In genomic region chr7:79806161-79806734, GRCh38 we compare ENCODE assay signal across 10 cellular contexts.
DNase-seq lines count a peak whose midpoint lies in the region; ATAC-seq and TF ChIP-seq lines count a peak whose summit lies in the region.
"Had no signal": no experiment of that assay in that cellular context is flagged by ENCODE, and none has a peak within 500 bp of the region (broad histone marks: within the 10 kb centered on the region; RNA-seq: fewer than 3 reads in every experiment).

No MANE protein-coding gene starts in this region.

- no peak overlapping the region for H2BK5ac ChIP-seq in H9 (ENCODE audit: insufficient read length, low read length)

- DNase-seq in AG04450 (ENCODE audit: low read depth, low spot score) (no peak), H9 (no peak), foreskin keratinocyte (peak in 1 of 2 donors; percentile 18), germinal center (ENCODE audit: low spot score) (no peak), posterior cingulate gyrus (no peak)
- DNase-seq: mesendoderm had no signal

- no peak overlapping the region for H3T11ph ChIP-seq in H9 (ENCODE audit: low read length)

- peak; percentile 62 for TF ChIP-seq CTCF in AG04450 (IDR thresholded peaks at IDR 0.05; ENCODE audit: low read depth, low read length)
- peak; percentile 30; the same call in 1 of the 3 replicates for TF ChIP-seq CTCF in H9 (conservative IDR thresholded peaks at IDR 0.05)
- peak; percentile 57 for TF ChIP-seq CTCF in foreskin keratinocyte (conservative IDR thresholded peaks at IDR 0.05)

- H3K4me3 Mint-ChIP-seq in H9 = no peak overlapping the region

- no peaks in the 10 kb centered on the region for H4K20me1 ChIP-seq in H9 (ENCODE audit: control insufficient read depth, insufficient read depth, insufficient read length)

- H3K4me1 ChIP-seq in H9 (ENCODE audit: insufficient read depth, low read length) = no peaks in the 10 kb centered on the region
- H3K4me1 ChIP-seq in foreskin keratinocyte = no peaks in the 10 kb centered on the region
- H3K4me1 ChIP-seq: SJSA1 had no signal

- H3K23ac ChIP-seq in H9 (ENCODE audit: insufficient read length, low read depth, low read length) = no peak overlapping the region

- peaks cover 3% of the 10 kb centered on the region in 2 experiments; a peak in 1 of 4 replicates for H3K4me1 Mint-ChIP-seq in H9

- CTCF ChIA-PET in AG04450 (lab: Charles Lee) = interaction anchor here (0.7 to 1.6 kb wide), 6 partner anchors 9 to 242 kb away, joined by 3 to 11 read pairs (median 4); no protein-coding TSS in a partner anchor

- no peak overlapping the region for H2BK12ac ChIP-seq in H9 (ENCODE audit: insufficient read length, low read depth, low read length)

- no peak overlapping the region for H3K56ac ChIP-seq in H9 (ENCODE audit: insufficient read length, low read depth, low read length)

- no peak overlapping the region for H2BK15ac ChIP-seq in H9 (ENCODE audit: low read depth, low read length)

- no peak overlapping the region for H3K4me3 ChIP-seq in AG04450 (ENCODE audit: low read depth, low read length)
- H3K4me3 ChIP-seq: SJSA1 had no signal

- H3K14ac ChIP-seq in H9 (ENCODE audit: insufficient read depth, low read length) = no peak overlapping the region

- no peak overlapping the region for H4K91ac ChIP-seq in H9 (ENCODE audit: insufficient read length, low read depth, low read length)

- H3K27me3 ChIP-seq in AG04450 (ENCODE audit: control insufficient read depth, insufficient read depth, low read length) (no peaks in the 10 kb centered on the region), H9 (ENCODE audit: insufficient read depth, low read length) (no peaks in the 10 kb centered on the region), foreskin keratinocyte (peaks cover 34% of the 10 kb centered on the region)
- H3K27me3 ChIP-seq: SJSA1 had no signal

- H3K23me2 ChIP-seq in H9 (ENCODE audit: insufficient read length, low read depth, low read length, poor library complexity, severe bottlenecking) = no peaks in the 10 kb centered on the region

- no peaks in the 10 kb centered on the region; the same call in 1 of the 2 replicates for H3K27me3 Mint-ChIP-seq in H9 (ENCODE audit: low read depth)

- no peak overlapping the region for H2AK5ac ChIP-seq in H9 (ENCODE audit: insufficient read length, low read length)

- POLR2A ChIA-PET in AG04450 (lab: Yijun Ruan, JAX) = no interaction called here

- H2AFZ ChIP-seq in H9 (ENCODE audit: low read length) = no peak overlapping the region

- no peaks in the 10 kb centered on the region for H3K79me2 ChIP-seq in H9 (ENCODE audit: insufficient read depth, low read length)

- no peaks in the 10 kb centered on the region for H3K79me1 ChIP-seq in H9 (ENCODE audit: insufficient read depth, low read depth, low read length, poor library complexity, severe bottlenecking)

- H4K5ac ChIP-seq in H9 (ENCODE audit: insufficient read length, low read depth, low read length) = no peak overlapping the region

- WGBS in H9 (ENCODE audit: extremely low coverage, insufficient read length, low lambda C conversion rate) = no CpG with 5 or more reads among the region's 6 CpGs

- intact Hi-C loops in posterior cingulate gyrus (cut with DNase I) = loop anchor here (5.0 kb wide), 1 partner anchor 211 kb away; no protein-coding TSS in a partner anchor

- no peak overlapping the region for H3K27ac Mint-ChIP-seq in H9

- no peaks in the 10 kb centered on the region for H3K9me3 ChIP-seq in AG04450 (ENCODE audit: control insufficient read depth, insufficient read depth, low read length)
- no peaks in the 10 kb centered on the region for H3K9me3 ChIP-seq in H9 (ENCODE audit: control insufficient read depth, low read depth, low read length)
- H3K9me3 ChIP-seq: SJSA1 had no signal

- H3K4me2 ChIP-seq in H9 (ENCODE audit: insufficient read depth, insufficient read length, low read length) = no peak overlapping the region

- no peak overlapping the region for H2BK20ac ChIP-seq in H9 (ENCODE audit: low read depth, low read length, poor library complexity, severe bottlenecking)

- no peak overlapping the region for H4K8ac ChIP-seq in H9 (replicated peaks; ENCODE audit: insufficient read length, low read depth, low read length)

- ATAC-seq in SK-N-SH treated with all-trans-retinoic acid at 6 μM for 48 hours = peak; percentile 79
- ATAC-seq in foreskin keratinocyte = peak; percentile 36
- ATAC-seq in HG03520 (IDR thresholded peaks at IDR 0.05; ENCODE audit: unreplicated experiment) = no peak
- ATAC-seq in GM21360 (IDR thresholded peaks at IDR 0.05; ENCODE audit: unreplicated experiment) = no peak

- H3K18ac ChIP-seq in H9 (ENCODE audit: insufficient read length, low read depth, low read length) = no peak overlapping the region

- H3K27ac ChIP-seq in AG04450 (ENCODE audit: low read depth, low read length) (no peak overlapping the region), H9 (ENCODE audit: insufficient read length, low read depth, low read length) (no peak overlapping the region), foreskin keratinocyte (no peak overlapping the region)
- H3K27ac ChIP-seq: SJSA1 had no signal

- no peak overlapping the region for H3K9ac ChIP-seq in H9 (ENCODE audit: extremely low read depth, insufficient read length, low read length)

- H3K4ac ChIP-seq in H9 (ENCODE audit: low read depth, low read length) = no peak overlapping the region

- peaks cover 0 to 6% of the 10 kb centered on the region in 2 experiments; a peak in 4 of 5 replicates for H3K9me3 Mint-ChIP-seq in H9

- H2BK120ac ChIP-seq in H9 (ENCODE audit: low read depth, low read length, poor library complexity, severe bottlenecking) = no peak overlapping the region

- H3K36me3 Mint-ChIP-seq in H9 (ENCODE audit: insufficient read depth in 1 of 3, low read depth in 3 of 3) = no peaks in the 10 kb centered on the region; a peak in 1 of 7 replicates

TF ChIP-seq in SK-N-SH treated with all-trans-retinoic acid at 6 μM for 48 hours, 23 proteins besides CTCF, POLR2A, EP300 and RAD21 (continues in another document):
- TF ChIP-seq BACH2 (CRISPR knock-in tag; IDR thresholded peaks at IDR 0.05; ENCODE audit: borderline replicate concordance) (no peak), ZNF565 (CRISPR knock-in tag; conservative IDR thresholded peaks at IDR 0.05; ENCODE audit: low read depth) (no peak), TOX (CRISPR knock-in tag; IDR thresholded peaks at IDR 0.05; ENCODE audit: borderline replicate concordance) (no peak), ARNTL (CRISPR knock-in tag; IDR thresholded peaks at IDR 0.05; ENCODE audit: borderline replicate concordance, low read depth) (no peak), TSHZ2 (CRISPR knock-in tag; IDR thresholded peaks at IDR 0.05) (no peak), ZNF70 (CRISPR knock-in tag; IDR thresholded peaks at IDR 0.05) (no peak), ZFP30 (CRISPR knock-in tag; IDR thresholded peaks at IDR 0.05) (no peak), ESRRG (CRISPR knock-in tag; IDR thresholded peaks at IDR 0.05) (no peak), GLIS3 (CRISPR knock-in tag; IDR thresholded peaks at IDR 0.05) (no peak)
- TF ChIP-seq, protein P1, sequence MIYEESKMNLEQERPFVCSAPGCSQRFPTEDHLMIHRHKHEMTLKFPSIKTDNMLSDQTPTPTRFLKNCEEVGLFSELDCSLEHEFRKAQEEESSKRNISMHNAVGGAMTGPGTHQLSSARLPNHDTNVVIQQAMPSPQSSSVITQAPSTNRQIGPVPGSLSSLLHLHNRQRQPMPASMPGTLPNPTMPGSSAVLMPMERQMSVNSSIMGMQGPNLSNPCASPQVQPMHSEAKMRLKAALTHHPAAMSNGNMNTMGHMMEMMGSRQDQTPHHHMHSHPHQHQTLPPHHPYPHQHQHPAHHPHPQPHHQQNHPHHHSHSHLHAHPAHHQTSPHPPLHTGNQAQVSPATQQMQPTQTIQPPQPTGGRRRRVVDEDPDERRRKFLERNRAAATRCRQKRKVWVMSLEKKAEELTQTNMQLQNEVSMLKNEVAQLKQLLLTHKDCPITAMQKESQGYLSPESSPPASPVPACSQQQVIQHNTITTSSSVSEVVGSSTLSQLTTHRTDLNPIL (CRISPR knock-in tag; IDR thresholded peaks at IDR 0.05; ENCODE audit: low read depth) = no peak
- TF ChIP-seq, protein P2, sequence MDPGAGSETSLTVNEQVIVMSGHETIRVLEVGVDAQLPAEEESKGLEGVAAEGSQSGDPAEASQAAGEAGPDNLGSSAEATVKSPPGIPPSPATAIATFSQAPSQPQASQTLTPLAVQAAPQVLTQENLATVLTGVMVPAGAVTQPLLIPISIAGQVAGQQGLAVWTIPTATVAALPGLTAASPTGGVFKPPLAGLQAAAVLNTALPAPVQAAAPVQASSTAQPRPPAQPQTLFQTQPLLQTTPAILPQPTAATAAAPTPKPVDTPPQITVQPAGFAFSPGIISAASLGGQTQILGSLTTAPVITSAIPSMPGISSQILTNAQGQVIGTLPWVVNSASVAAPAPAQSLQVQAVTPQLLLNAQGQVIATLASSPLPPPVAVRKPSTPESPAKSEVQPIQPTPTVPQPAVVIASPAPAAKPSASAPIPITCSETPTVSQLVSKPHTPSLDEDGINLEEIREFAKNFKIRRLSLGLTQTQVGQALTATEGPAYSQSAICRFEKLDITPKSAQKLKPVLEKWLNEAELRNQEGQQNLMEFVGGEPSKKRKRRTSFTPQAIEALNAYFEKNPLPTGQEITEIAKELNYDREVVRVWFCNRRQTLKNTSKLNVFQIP (CRISPR knock-in tag; IDR thresholded peaks at IDR 0.05; ENCODE audit: borderline replicate concordance, low read depth) = no peak

Comparison
In these comparisons a context has a peak if more than half of its experiments do, and no peak if none do; other contexts are left out.
1. ATAC-seq: peak in SK-N-SH treated with all-trans-retinoic acid at 6 μM for 48 hours (single experiment) and foreskin keratinocyte (single experiment); none in HG03520 (single experiment) and GM21360 (single experiment).
2. Peak in every context shown above with its lines, with median percentiles within 50 percentile points of each other: CTCF ChIP-seq.